8 cellular contexts compared by ENCODE assay signal in genomic region chr2:64330691-64331429, GRCh38.
DNase-seq lines count a peak whose midpoint lies in the region; ATAC-seq and TF ChIP-seq lines count a peak whose summit lies in the region.

No MANE protein-coding gene starts in this region.

- H3K27ac ChIP-seq in SJSA1 (no peak overlapping the region), neutrophil (no peak overlapping the region), stomach smooth muscle (ENCODE audit: low read length) (peak overlapping the region; percentile 25)

- H3K27ac Mint-ChIP-seq in activated naive CD4-positive, alpha-beta T cell treated with anti-CD3 and anti-CD28 coated beads for 36 hours = no peak overlapping the region

- H3K4me1 Mint-ChIP-seq in activated naive CD4-positive, alpha-beta T cell treated with anti-CD3 and anti-CD28 coated beads for 36 hours (ENCODE audit: low read depth) = peaks cover 37% of the 10 kb centered on the region

- no peaks in the 10 kb centered on the region for H3K27me3 Mint-ChIP-seq in activated naive CD4-positive, alpha-beta T cell treated with anti-CD3 and anti-CD28 coated beads for 36 hours (ENCODE audit: low read depth)

- H3K4me3 ChIP-seq in SJSA1 = no peak overlapping the region
- H3K4me3 ChIP-seq in neutrophil (ENCODE audit: low read depth in 1 of 2, low read length in 1 of 2) = peak overlapping the region in 1 of 2 experiments; percentile 16
- H3K4me3 ChIP-seq in stomach smooth muscle (ENCODE audit: low read length in 2 of 2) = peak overlapping the region; percentile 56 to 65

- H3K36me3 ChIP-seq in SJSA1 (no peaks in the 10 kb centered on the region), neutrophil (no peaks in the 10 kb centered on the region), stomach smooth muscle (ENCODE audit: control insufficient read depth in 2 of 2, insufficient read depth in 2 of 2, low read length in 2 of 2) (no peaks in the 10 kb centered on the region)

- H3K27me3 ChIP-seq in SJSA1 (replicated peaks) = no peaks in the 10 kb centered on the region
- no peaks in the 10 kb centered on the region for H3K27me3 ChIP-seq in neutrophil
- H3K27me3 ChIP-seq in stomach smooth muscle (ENCODE audit: control insufficient read depth in 1 of 2, insufficient read depth in 2 of 2, low read length in 2 of 2) = no peaks in the 10 kb centered on the region

- intact Hi-C loops in activated naive CD4-positive, alpha-beta T cell treated with anti-CD3 and anti-CD28 coated beads for 36 hours (cut with micrococcal nuclease) = loop anchor here (1.0 to 2.0 kb wide), 5 partner anchors 157 to 542 kb away; no protein-coding TSS in a partner anchor

- H3K9me3 Mint-ChIP-seq in activated naive CD4-positive, alpha-beta T cell treated with anti-CD3 and anti-CD28 coated beads for 36 hours = no peaks in the 10 kb centered on the region

- no peaks in the 10 kb centered on the region for H3K9me3 ChIP-seq in SJSA1 (replicated peaks)
- H3K9me3 ChIP-seq in neutrophil = no peaks in the 10 kb centered on the region
- no peaks in the 10 kb centered on the region for H3K9me3 ChIP-seq in stomach smooth muscle (ENCODE audit: control insufficient read depth in 2 of 2, low read length in 2 of 2)

- H3K4me1 ChIP-seq in SJSA1 (replicated peaks) (no peaks in the 10 kb centered on the region; the same call in 1 of the 2 replicates), neutrophil (ENCODE audit: control insufficient read depth in 1 of 2, insufficient read depth in 1 of 2, low read depth in 1 of 2, low read length in 1 of 2) (peaks cover 21 to 22% of the 10 kb centered on the region in 2 experiments), stomach smooth muscle (ENCODE audit: control insufficient read depth, insufficient read depth, low read length) (peaks cover 11% of the 10 kb centered on the region)

- H3K36me3 Mint-ChIP-seq in activated naive CD4-positive, alpha-beta T cell treated with anti-CD3 and anti-CD28 coated beads for 36 hours (ENCODE audit: low read depth) = no peaks in the 10 kb centered on the region

- peak overlapping the region; percentile 21 to 51 for H3K9ac ChIP-seq in stomach smooth muscle (ENCODE audit: low read length in 2 of 2)

- CTCF ChIA-PET in activated naive CD4-positive, alpha-beta T cell treated with anti-CD3 and anti-CD28 coated beads for 36 hours (lab: Charles Lee) = interaction anchor here (0.5 to 8.5 kb wide), 81 partner anchors 9 to 638 kb away, joined by 3 to 350 read pairs (median 4); partner anchors contain the start of gene AFTPH

- ATAC-seq in HG02970 (IDR thresholded peaks at IDR 0.05; ENCODE audit: low FRiP score, unreplicated experiment) = no peak

- peak; percentile 89 for DNase-seq in DMS79 treated with DMSO at 0.1 percent for 48 hours (lab: John Stamatoyannopoulos, UW)
- peak; percentile 62 for DNase-seq in MV-4-11 (lab: John Stamatoyannopoulos, UW)
- DNase-seq in SJSA1 (ENCODE audit: low read depth in 1 of 2, low spot score in 2 of 2) = peak; percentile 70 to 79
- DNase-seq in activated naive CD4-positive, alpha-beta T cell treated with anti-CD3 and anti-CD28 coated beads for 36 hours = peak; percentile 89
- peak; percentile 62 for DNase-seq in germinal center (ENCODE audit: low spot score)

- peak; percentile 93 for TF ChIP-seq CTCF in neutrophil (IDR thresholded peaks at IDR 0.05)

- H3K4me3 Mint-ChIP-seq in activated naive CD4-positive, alpha-beta T cell treated with anti-CD3 and anti-CD28 coated beads for 36 hours = no peak overlapping the region
